ENCODE assay signal across 8 cellular contexts in the genomic region with DNA sequence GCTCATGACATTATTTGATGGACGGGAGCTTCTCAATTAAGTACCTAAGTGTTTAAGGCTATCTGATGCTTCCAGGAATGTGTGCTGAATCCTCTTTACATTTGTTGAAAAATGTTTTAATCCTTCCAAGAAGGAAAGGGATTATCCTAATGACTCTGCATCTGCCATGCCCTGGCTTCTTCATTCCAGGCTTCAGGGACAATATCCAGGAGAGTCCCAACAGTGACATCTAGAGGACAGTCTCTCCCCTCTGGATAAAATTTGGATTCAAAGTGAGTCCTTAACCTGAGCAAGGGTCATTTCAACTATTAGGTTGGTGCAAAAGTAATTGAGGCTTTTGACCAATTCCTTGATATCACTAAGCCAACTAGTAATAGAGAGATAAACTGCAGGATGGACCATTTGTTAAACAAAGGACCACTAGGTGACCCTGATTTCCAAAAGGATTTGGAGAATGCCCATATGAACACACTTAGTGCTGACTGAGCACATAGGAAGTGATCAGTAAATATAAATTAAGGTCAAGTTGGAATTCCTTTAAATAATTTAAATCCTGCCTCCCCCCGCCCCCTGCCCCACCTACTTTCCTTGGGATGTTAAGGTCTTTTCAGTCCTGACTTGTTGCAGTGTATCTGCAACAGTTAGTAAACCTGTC. TPM values are rescaled to one million over a fixed set of nuclear protein-coding genes. Genes with fewer than 3 reads are reported as not detected.
DNase-seq lines count a peak whose midpoint lies in the region; ATAC-seq, FAIRE-seq and TF ChIP-seq lines count a peak whose summit lies in the region.

No MANE protein-coding gene starts in this region.

- in situ Hi-C loops in K562 (cut with MboI), result loop anchor here (10.0 to 25.0 kb wide), 2 partner anchors 174 to 506 kb away; no protein-coding TSS in a partner anchor

- H2AFZ ChIP-seq in K562 (ENCODE audit: low read depth, low read length), result no peak overlapping the region

- intact Hi-C loops in K562 (cut with micrococcal nuclease), result loop anchor here (1.0 to 5.0 kb wide), 4 partner anchors 101 to 249 kb away; no protein-coding TSS in a partner anchor
- intact Hi-C loops in ovary (cut with DNase I), result no loop called here

- H3K27me3 ChIP-seq in K562 (ENCODE audit: control insufficient read depth in 2 of 2, insufficient read depth in 2 of 2, low read length in 2 of 2), result no peaks in the 10 kb centered on the region; a peak in 1 of 5 replicates
- H3K27me3 ChIP-seq in kidney epithelial cell (ENCODE audit: control insufficient read depth, insufficient read depth, low read length), result no peaks in the 10 kb centered on the region
- H3K27me3 ChIP-seq in ovary, result no peaks in the 10 kb centered on the region

- H3K9me1 ChIP-seq in K562 (ENCODE audit: control insufficient read depth, insufficient read depth, low read length), result no peaks in the 10 kb centered on the region

- CTCF ChIA-PET in K562 (lab: Yijun Ruan, JAX; ENCODE audit: low intra/inter-chr PET ratio), result interaction anchor here (0.6 to 1.0 kb wide), 4 partner anchors 38 to 505 kb away, joined by 3 to 5 read pairs (median 4); a partner anchor contains a TSS

- POLR2A ChIA-PET in K562 (lab: Yijun Ruan, JAX), result interaction anchor here (1.2 kb wide), 1 partner anchor 10 kb away, joined by 3 read pairs; no protein-coding TSS in a partner anchor

- no peaks in the 10 kb centered on the region for H3K9me3 ChIP-seq in K562 (replicated peaks; ENCODE audit: control insufficient read depth, insufficient read depth, low read depth, low read length)
- no peaks in the 10 kb centered on the region for H3K9me3 ChIP-seq in ovary

- TF ChIP-seq CTCF in GM12865 (IDR thresholded peaks at IDR 0.05; ENCODE audit: insufficient read depth, low read depth, low read length, missing control alignments), result peak; percentile 25
- TF ChIP-seq CTCF in K562 (IDR thresholded peaks at IDR 0.05 in 2 of 3, conservative IDR thresholded peaks at IDR 0.05 in 1 of 3; ENCODE audit: insufficient read depth in 2 of 3, low read depth in 1 of 3, low read length in 3 of 3), result peak; percentile 30 to 69 (median 62)
- TF ChIP-seq CTCF in kidney epithelial cell (IDR thresholded peaks at IDR 0.05; ENCODE audit: insufficient read depth, low read length, poor library complexity, severe bottlenecking), result peak; percentile 65
- TF ChIP-seq CTCF in ovary (IDR thresholded peaks at IDR 0.05), result no peak

- H3K79me2 ChIP-seq in K562 (ENCODE audit: control insufficient read depth, insufficient read depth, low read length), result no peaks in the 10 kb centered on the region

- no TSS peak for BruUV-seq in K562 (replicated peaks; lab: Mats Ljungman, UMichigan)

- H3K9ac ChIP-seq in K562 (ENCODE audit: insufficient read depth in 1 of 2, low read depth in 2 of 2, low read length in 2 of 2), result no peak overlapping the region

- ATAC-seq in K562 (peak; percentile 74), GM18858 (IDR thresholded peaks at IDR 0.05; ENCODE audit: unreplicated experiment) (no peak)

- H3K27ac ChIP-seq in K562 (ENCODE audit: extremely low read depth, low read depth, low read length) (no peak overlapping the region), ovary (no peak overlapping the region)

- H3K4me2 ChIP-seq in K562 (ENCODE audit: insufficient read depth, low read length), result no peak overlapping the region

- no peak for TF ChIP-seq EP300 in K562 (IDR thresholded peaks at IDR 0.05; ENCODE audit: low read length)
- TF ChIP-seq EP300 in ovary (IDR thresholded peaks at IDR 0.05), result no peak

- H3K4me3 ChIP-seq in GM12865 (ENCODE audit: low read depth, low read length) (no peak overlapping the region), K562 (no peak overlapping the region), kidney epithelial cell (ENCODE audit: low read depth, low read length) (no peak overlapping the region), ovary (no peak overlapping the region)

- TF ChIP-seq POLR2A in K562 (conservative IDR thresholded peaks at IDR 0.05) (no peak), ovary (IDR thresholded peaks at IDR 0.05) (no peak)

- no peaks in the 10 kb centered on the region for H4K20me1 ChIP-seq in K562 (replicated peaks; ENCODE audit: control insufficient read depth, insufficient read depth, low read length)

- no peaks in the 10 kb centered on the region for H3K36me3 ChIP-seq in K562 (ENCODE audit: control insufficient read depth, insufficient read depth, low read length)
- H3K36me3 ChIP-seq in kidney epithelial cell (ENCODE audit: control insufficient read depth, insufficient read depth, low read length), result no peaks in the 10 kb centered on the region
- H3K36me3 ChIP-seq in ovary, result no peaks in the 10 kb centered on the region

- H3K4me1 ChIP-seq in K562 (replicated peaks in 1 of 2; ENCODE audit: control insufficient read depth in 2 of 2, insufficient read depth in 2 of 2, low read length in 2 of 2), result no peaks in the 10 kb centered on the region
- no peaks in the 10 kb centered on the region for H3K4me1 ChIP-seq in ovary (ENCODE audit: insufficient read depth)

- FAIRE-seq in K562 (lab: Jason Lieb, UNC), result peak; percentile 84

- peak; percentile 52 for DNase-seq in AG08396 (ENCODE audit: low spot score)
- DNase-seq in GM12865 (ENCODE audit: low read depth), result no peak
- peak; percentile 84 for DNase-seq in NCI-H510A treated with DMSO at 0.1 percent for 48 hours (lab: John Stamatoyannopoulos, UW)
- DNase-seq in K562 (ENCODE audit: extremely low read depth in 1 of 4, low spot score in 3 of 4), result peak; percentile 27 to 34 (median 32)
- DNase-seq in kidney epithelial cell (ENCODE audit: low read depth), result no peak
- no peak for DNase-seq in ovary
- DNase-seq in activated T-cell treated with anti-CD3 and anti-CD28 coated beads for 4 hours, result no peak

- whole genome bisulfite sequencing in K562 (ENCODE audit: insufficient coverage, low coverage, missing lambda C conversion rate), result 0% methylated on average over 2 of the region's 2 CpGs
- 70 to 75% (median 74%) methylated on average over 2 of the region's 2 CpGs for WGBS in ovary, 3 donors

- TF ChIP-seq RAD21 in K562 (CRISPR knock-in tag; conservative IDR thresholded peaks at IDR 0.05 in 1 of 2, IDR thresholded peaks at IDR 0.05 in 1 of 2), result peak; percentile 56 to 69; a peak in 3 of 4 replicates

TF ChIP-seq in K562, 482 proteins besides CTCF, POLR2A, EP300 and RAD21:
- TF ChIP-seq C11orf30 (IDR thresholded peaks at IDR 0.05; ENCODE audit: low read depth) (peak; percentile 19; the same call in 1 of the 2 replicates), SMC3 (conservative IDR thresholded peaks at IDR 0.05; ENCODE audit: insufficient read depth, low read depth, low read length) (peak; percentile 35; the same call in 1 of the 2 replicates), ZNF316 (IDR thresholded peaks at IDR 0.05) (peak; percentile 37; the same call in 1 of the 2 replicates)
- TF ChIP-seq, protein P1, sequence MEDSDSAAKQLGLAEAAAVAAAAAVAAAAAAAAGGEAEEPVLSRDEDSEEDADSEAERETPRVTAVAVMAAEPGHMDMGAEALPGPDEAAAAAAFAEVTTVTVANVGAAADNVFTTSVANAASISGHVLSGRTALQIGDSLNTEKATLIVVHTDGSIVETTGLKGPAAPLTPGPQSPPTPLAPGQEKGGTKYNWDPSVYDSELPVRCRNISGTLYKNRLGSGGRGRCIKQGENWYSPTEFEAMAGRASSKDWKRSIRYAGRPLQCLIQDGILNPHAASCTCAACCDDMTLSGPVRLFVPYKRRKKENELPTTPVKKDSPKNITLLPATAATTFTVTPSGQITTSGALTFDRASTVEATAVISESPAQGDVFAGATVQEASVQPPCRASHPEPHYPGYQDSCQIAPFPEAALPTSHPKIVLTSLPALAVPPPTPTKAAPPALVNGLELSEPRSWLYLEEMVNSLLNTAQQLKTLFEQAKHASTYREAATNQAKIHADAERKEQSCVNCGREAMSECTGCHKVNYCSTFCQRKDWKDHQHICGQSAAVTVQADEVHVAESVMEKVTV (CRISPR knock-in tag; IDR thresholded peaks at IDR 0.05), result peak; percentile 39
- TF ChIP-seq, protein P2, sequence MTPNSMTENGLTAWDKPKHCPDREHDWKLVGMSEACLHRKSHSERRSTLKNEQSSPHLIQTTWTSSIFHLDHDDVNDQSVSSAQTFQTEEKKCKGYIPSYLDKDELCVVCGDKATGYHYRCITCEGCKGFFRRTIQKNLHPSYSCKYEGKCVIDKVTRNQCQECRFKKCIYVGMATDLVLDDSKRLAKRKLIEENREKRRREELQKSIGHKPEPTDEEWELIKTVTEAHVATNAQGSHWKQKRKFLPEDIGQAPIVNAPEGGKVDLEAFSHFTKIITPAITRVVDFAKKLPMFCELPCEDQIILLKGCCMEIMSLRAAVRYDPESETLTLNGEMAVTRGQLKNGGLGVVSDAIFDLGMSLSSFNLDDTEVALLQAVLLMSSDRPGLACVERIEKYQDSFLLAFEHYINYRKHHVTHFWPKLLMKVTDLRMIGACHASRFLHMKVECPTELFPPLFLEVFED (CRISPR knock-in tag; conservative IDR thresholded peaks at IDR 0.05), result no peak
TF ChIP-seq in K562: peak in this region for 4.

RNA-seq across cellular contexts. Expression of a gene that starts 19.1 kb away (rescaled TPM):
- not detected in 2 replicates for total RNA-seq in K562 (2011; cell fraction: chromatin; rRNA removed; ENCODE audit: low replicate concordance)
- total RNA-seq in K562 (2011; cell fraction: nucleolus; rRNA removed), result not detected in 2 replicates
- total RNA-seq in K562 (2011; cell fraction: nucleoplasm; rRNA removed), result not detected in 2 replicates
- total RNA-seq in K562 (2014; rRNA removed) (not detected in 2 replicates), K562 (2014; rRNA removed; fragmentation: Illumina TruSeq; extraction: Trizol) (not detected in 2 replicates), K562 (2015; rRNA removed; fragmentation: Illumina TruSeq; extraction: Trizol) (not detected in 2 replicates), K562 (2021) (0.09 and 0.29 TPM in 2 replicates), kidney epithelial cell (not detected in 2 replicates), ovary (1 to 10 TPM in 4 of 7 donors, under 1 TPM in 3; 0.45 to 1.6 (median 1.0) TPM)
- polyA plus RNA-seq in K562 (2011; rRNA removed) (not detected in 2 replicates), K562 (2014; fragmentation: Illumina TruSeq; extraction: Trizol) (not detected in 2 replicates), K562 (2014; fragmentation: Nextera tagmentation; extraction: Ambion mirVana) (not detected), K562 (2014; rRNA removed) (not detected in 2 replicates), ovary (1 to 10 TPM in 1 of 2 donors, under 1 TPM in 1; 0.38 to 5.2 TPM)
- polyA plus RNA-seq in K562 (2011; cell fraction: cytosol; rRNA removed), result not detected in 2 replicates
- polyA plus RNA-seq in K562 (2011; cell fraction: nucleus; rRNA removed), result not detected in 2 replicates
- polyA plus RNA-seq in K562 (2012), result not detected in 2 replicates
- not detected in 2 replicates for polyA minus RNA-seq in K562 (2011; rRNA and poly(A)+ RNA removed)
- not detected in 2 replicates for polyA minus RNA-seq in K562 (2011; cell fraction: cytosol; rRNA and poly(A)+ RNA removed)
- polyA minus RNA-seq in K562 (2011; cell fraction: nucleus; rRNA and poly(A)+ RNA removed), result not detected in 2 replicates

Comparison
In these comparisons a context has a peak if more than half of its experiments do, and no peak if none do; other contexts are left out.
1. DNase-seq: peak in AG08396 (single experiment), NCI-H510A treated with DMSO at 0.1 percent for 48 hours (single experiment) and K562 (4 of 4); none in GM12865 (single experiment), kidney epithelial cell (single experiment), ovary (0 of 5) and activated T-cell treated with anti-CD3 and anti-CD28 coated beads for 4 hours (single experiment).
2. CTCF ChIP-seq: peak in GM12865 (single experiment), K562 (3 of 3) and kidney epithelial cell (single experiment); none in ovary (0 of 3).